9 cellular contexts compared by ENCODE assay signal in the genomic region with DNA sequence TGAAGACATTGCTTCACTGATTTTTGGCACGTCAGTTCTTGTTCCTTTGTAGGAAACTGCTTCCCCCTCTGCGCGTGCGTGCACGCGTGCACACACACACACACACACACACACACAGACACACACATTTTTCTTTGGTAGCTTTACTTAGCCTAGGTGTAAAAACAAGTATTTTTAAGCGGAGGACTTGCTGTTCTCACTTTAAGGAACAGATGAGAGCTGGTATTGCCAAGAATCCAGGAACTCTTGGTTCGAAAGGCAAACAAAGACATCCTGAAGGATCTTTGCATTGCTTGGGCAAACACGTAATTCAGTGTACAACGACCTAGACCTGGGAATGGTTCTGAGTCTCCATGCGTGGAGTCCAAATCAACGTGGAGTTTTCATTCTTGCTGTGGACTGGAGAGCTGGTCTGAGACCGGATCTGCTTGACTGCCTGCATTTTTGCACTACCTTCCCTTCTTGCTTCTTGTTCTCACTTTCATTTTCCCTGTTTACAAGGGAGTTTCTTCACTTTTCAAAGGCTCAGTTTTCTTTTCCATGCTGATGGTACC. TPM values are rescaled to one million over a fixed set of nuclear protein-coding genes. Genes with fewer than 3 reads are reported as not detected.
DNase-seq lines count a peak whose midpoint lies in the region; ATAC-seq, FAIRE-seq and TF ChIP-seq lines count a peak whose summit lies in the region.
"Had no signal": no experiment of that assay in that cellular context is flagged by ENCODE, and none has a peak within 500 bp of the region (broad histone marks: within the 10 kb centered on the region; RNA-seq: fewer than 3 reads in every experiment).

No MANE protein-coding gene starts in this region.

- CTCF ChIA-PET in activated CD4-positive, alpha-beta T cell treated with anti-CD3 and anti-CD28 coated beads for 36 hours (lab: Charles Lee) = interaction anchor here (0.6 to 1.6 kb wide), 6 partner anchors 10 to 413 kb away, joined by 3 to 5 read pairs (median 4); no protein-coding TSS in a partner anchor

- H3K27me3 Mint-ChIP-seq in activated CD4-positive, alpha-beta T cell treated with anti-CD3 and anti-CD28 coated beads for 36 hours = no peaks in the 10 kb centered on the region
- H3K27me3 Mint-ChIP-seq in stimulated activated naive CD8-positive, alpha-beta T cell treated with anti-CD3 and anti-CD28 coated beads, Interleukin-15, amount 100 ng/mL, for 72 hours = no peaks in the 10 kb centered on the region

- H3K4me1 Mint-ChIP-seq in activated CD4-positive, alpha-beta T cell treated with anti-CD3 and anti-CD28 coated beads for 36 hours = peaks cover 32% of the 10 kb centered on the region
- peaks cover 53% of the 10 kb centered on the region for H3K4me1 Mint-ChIP-seq in stimulated activated naive CD8-positive, alpha-beta T cell treated with anti-CD3 and anti-CD28 coated beads, Interleukin-15, amount 100 ng/mL, for 72 hours

- peak; percentile 38 for DNase-seq in activated CD4-positive, alpha-beta T cell treated with anti-CD3 and anti-CD28 coated beads for 36 hours
- DNase-seq in activated CD4-positive, alpha-beta T cell treated with anti-CD3 and anti-CD28 coated beads for 1 hour = no peak
- DNase-seq in epithelial cell of proximal tubule (ENCODE audit: low read depth) (peak; percentile 31), frontal cortex (ENCODE audit: low spot score in 2 of 2) (no peak), SW480 (ENCODE audit: low spot score) (no peak), DMS79 (lab: John Stamatoyannopoulos, UW) (no peak)
- DNase-seq in stimulated activated naive CD8-positive, alpha-beta T cell treated with anti-CD3 and anti-CD28 coated beads, Interleukin-15, amount 100 ng/mL, for 72 hours = no peak

- no peak for TF ChIP-seq CTCF in epithelial cell of proximal tubule (conservative IDR thresholded peaks at IDR 0.05; ENCODE audit: low read depth, low read length)

- H3K36me3 Mint-ChIP-seq in activated CD4-positive, alpha-beta T cell treated with anti-CD3 and anti-CD28 coated beads for 36 hours (ENCODE audit: low read depth) = peaks cover 48% of the 10 kb centered on the region

- H3K4me3 Mint-ChIP-seq in activated CD4-positive, alpha-beta T cell treated with anti-CD3 and anti-CD28 coated beads for 36 hours = peak overlapping the region; percentile 58
- peak overlapping the region; percentile 63 to 71 for H3K4me3 Mint-ChIP-seq in stimulated activated naive CD8-positive, alpha-beta T cell treated with anti-CD3 and anti-CD28 coated beads, Interleukin-15, amount 100 ng/mL, for 72 hours

- intact Hi-C loops in activated CD4-positive, alpha-beta T cell treated with anti-CD3 and anti-CD28 coated beads for 36 hours (cut with DNase I, micrococcal nuclease) = loop anchor here in 1 of 2 experiments (5.0 to 10.0 kb wide), 2 partner anchors 33 to 134 kb away; no protein-coding TSS in a partner anchor

- peak overlapping the region; percentile 93 for H3K27ac Mint-ChIP-seq in activated CD4-positive, alpha-beta T cell treated with anti-CD3 and anti-CD28 coated beads for 36 hours
- peak overlapping the region; percentile 54 to 85 for H3K27ac Mint-ChIP-seq in stimulated activated naive CD8-positive, alpha-beta T cell treated with anti-CD3 and anti-CD28 coated beads, Interleukin-15, amount 100 ng/mL, for 72 hours

- POLR2A ChIA-PET in activated CD4-positive, alpha-beta T cell treated with anti-CD3 and anti-CD28 coated beads for 36 hours (lab: Charles Lee) = interaction anchor here (0.6 kb wide), 1 partner anchor 19 kb away, joined by 4 read pairs; no protein-coding TSS in a partner anchor

- no peak for FAIRE-seq in frontal cortex (lab: Jason Lieb, UNC)
- FAIRE-seq: colon had no signal

- ATAC-seq in activated CD4-positive, alpha-beta T cell treated with anti-CD3 and anti-CD28 coated beads for 36 hours = no peak
- ATAC-seq in HG03354 (IDR thresholded peaks at IDR 0.05; ENCODE audit: poor library complexity, severe bottlenecking, unreplicated experiment) = peak; percentile 53
- ATAC-seq in stimulated activated naive CD8-positive, alpha-beta T cell treated with anti-CD3 and anti-CD28 coated beads, Interleukin-15, amount 100 ng/mL, for 72 hours = no peak

- no peaks in the 10 kb centered on the region for H3K9me3 Mint-ChIP-seq in activated CD4-positive, alpha-beta T cell treated with anti-CD3 and anti-CD28 coated beads for 36 hours (ENCODE audit: low read depth)
- no peaks in the 10 kb centered on the region for H3K9me3 Mint-ChIP-seq in stimulated activated naive CD8-positive, alpha-beta T cell treated with anti-CD3 and anti-CD28 coated beads, Interleukin-15, amount 100 ng/mL, for 72 hours

- peak overlapping the region; percentile 47 for H3K4me3 ChIP-seq in epithelial cell of proximal tubule (ENCODE audit: low read depth, low read length)

RNA-seq across cellular contexts. Expression of a gene that starts 8.2 kb away (rescaled TPM):
- total RNA-seq in activated CD4-positive, alpha-beta T cell treated with anti-CD3 and anti-CD28 coated beads for 36 hours = 10 to 100 TPM; 23.3 to 29.4 TPM
- 3.3 and 5.8 TPM in 2 replicates for total RNA-seq in epithelial cell of proximal tubule
- 16.7 TPM for total RNA-seq in frontal cortex

RNA-seq across cellular contexts. Expression of a gene that starts 31.7 kb away (rescaled TPM):
- 10 to 100 TPM; 33.8 to 37.7 TPM for total RNA-seq in activated CD4-positive, alpha-beta T cell treated with anti-CD3 and anti-CD28 coated beads for 36 hours
- total RNA-seq in epithelial cell of proximal tubule (107 and 181 TPM in 2 replicates), frontal cortex (108 TPM)

RNA-seq across cellular contexts. Expression of a gene that starts 38.3 kb away (rescaled TPM):
- total RNA-seq in activated CD4-positive, alpha-beta T cell treated with anti-CD3 and anti-CD28 coated beads for 36 hours = not detected
- total RNA-seq in epithelial cell of proximal tubule (not detected in 2 replicates), frontal cortex (not detected)

Comparison
In these comparisons a context has a peak if more than half of its experiments do, and no peak if none do; other contexts are left out.
1. DNase-seq: peak in activated CD4-positive, alpha-beta T cell treated with anti-CD3 and anti-CD28 coated beads for 36 hours (single experiment) and epithelial cell of proximal tubule (single experiment); none in activated CD4-positive, alpha-beta T cell treated with anti-CD3 and anti-CD28 coated beads for 1 hour (single experiment), stimulated activated naive CD8-positive, alpha-beta T cell treated with anti-CD3 and anti-CD28 coated beads, Interleukin-15, amount 100 ng/mL, for 72 hours (0 of 2), frontal cortex (0 of 2), SW480 (single experiment) and DMS79 (single experiment).